ENCODE assay signal across 25 cellular contexts in genomic region chr16:27591837-27592236, GRCh38.
"Had no signal": no experiment of that assay in that cellular context is flagged by ENCODE, and none has a peak within 500 bp of the region (broad histone marks: within the 10 kb centered on the region; RNA-seq: fewer than 3 reads in every experiment).

No MANE protein-coding gene starts in this region.

- H3K27me3 Mint-ChIP-seq: dendritic cell treated with granulocyte-macrophage colony-stimulating factor and Interleukin-4, amounts not matched to agents 40 ng/mL and 50 ng/mL, for 4 days; effector memory CD8-positive, alpha-beta T cell had no signal

- H3K27ac Mint-ChIP-seq: dendritic cell treated with granulocyte-macrophage colony-stimulating factor and Interleukin-4, amounts not matched to agents 40 ng/mL and 50 ng/mL, for 4 days; effector memory CD8-positive, alpha-beta T cell; endodermal cell had no signal

- H3K4me3 ChIP-seq: colonic mucosa, coronary artery, dorsolateral prefrontal cortex, esophagus muscularis mucosa, esophagus squamous epithelium, gastrocnemius medialis, gastroesophageal sphincter, heart left ventricle, heart right ventricle had no signal

- H3K4me1 ChIP-seq: colonic mucosa, esophagus muscularis mucosa, esophagus squamous epithelium, foreskin keratinocyte, gastrocnemius medialis, gastroesophageal sphincter had no signal

- H3K9me3 ChIP-seq: colonic mucosa, esophagus squamous epithelium, gastrocnemius medialis had no signal

- H3K27me3 ChIP-seq: colonic mucosa, dorsolateral prefrontal cortex, esophagus muscularis mucosa, esophagus squamous epithelium, foreskin keratinocyte, gastrocnemius medialis, gastroesophageal sphincter, heart left ventricle, heart right ventricle had no signal

- DNase-seq: colonic mucosa; cortex of kidney; dermis blood vessel endothelial cell; dorsolateral prefrontal cortex; effector CD4-positive, alpha-beta T cell; effector CD8-positive, alpha-beta T cell; effector memory CD4-positive, alpha-beta T cell; effector memory CD8-positive, alpha-beta T cell; endodermal cell; erythroblast; esophagus squamous epithelium; foreskin fibroblast; foreskin keratinocyte; foreskin melanocyte; gastrocnemius medialis; glutamatergic neuron; head of caudate nucleus; heart left ventricle; heart right ventricle had no signal

- H3K4me3 Mint-ChIP-seq: dendritic cell treated with granulocyte-macrophage colony-stimulating factor and Interleukin-4, amounts not matched to agents 40 ng/mL and 50 ng/mL, for 4 days; effector memory CD8-positive, alpha-beta T cell; endodermal cell had no signal

- H3K36me3 ChIP-seq: colonic mucosa, gastrocnemius medialis had no signal

- ATAC-seq: effector memory CD8-positive, alpha-beta T cell; esophagus mucosa; foreskin keratinocyte; gastrocnemius medialis; gastroesophageal sphincter; heart left ventricle; heart right ventricle had no signal

- H3K27ac ChIP-seq: colonic mucosa, coronary artery, dorsolateral prefrontal cortex, epithelial cell of prostate, esophagus muscularis mucosa, esophagus squamous epithelium, foreskin keratinocyte, gastrocnemius medialis, gastroesophageal sphincter, heart left ventricle, heart right ventricle had no signal

- H3K9me3 Mint-ChIP-seq: dendritic cell treated with granulocyte-macrophage colony-stimulating factor and Interleukin-4, amounts not matched to agents 40 ng/mL and 50 ng/mL, for 4 days; effector memory CD8-positive, alpha-beta T cell had no signal
